Comparison of ENCODE assay signal across 14 cellular contexts in the genomic region with DNA sequence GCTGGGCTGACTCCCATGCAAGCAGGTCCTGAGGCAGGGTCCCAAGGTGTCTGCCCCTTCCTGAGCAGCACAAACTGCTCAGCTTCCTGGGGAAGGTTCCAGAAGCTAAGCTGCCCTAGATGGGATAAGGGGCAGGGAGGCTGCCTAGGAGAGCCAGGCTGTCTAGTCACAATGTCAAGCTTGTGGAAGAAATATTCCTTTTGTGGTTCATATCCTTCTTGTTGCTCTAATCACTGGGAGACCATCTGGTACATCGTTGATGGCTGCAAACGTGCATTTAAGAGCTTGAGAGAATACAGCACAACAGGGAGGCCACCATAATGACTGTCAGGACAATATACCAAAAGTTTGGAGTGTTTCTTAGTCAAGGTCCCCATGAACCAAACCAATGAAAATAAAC.
DNase-seq lines count a peak whose midpoint lies in the region; ATAC-seq and TF ChIP-seq lines count a peak whose summit lies in the region.
"Had no signal": no experiment of that assay in that cellular context is flagged by ENCODE, and none has a peak within 500 bp of the region (broad histone marks: within the 10 kb centered on the region; RNA-seq: fewer than 3 reads in every experiment).

No MANE protein-coding gene starts in this region.

- peaks cover 7% of the 10 kb centered on the region for H3K4me1 Mint-ChIP-seq in dendritic cell treated with granulocyte-macrophage colony-stimulating factor and Interleukin-4, amounts not matched to agents 40 ng/mL and 50 ng/mL, for 4 days (ENCODE audit: low read depth)
- H3K4me1 Mint-ChIP-seq: CD4-positive, CD25-positive, alpha-beta regulatory T cell had no signal

- no peaks in the 10 kb centered on the region for H3K27me3 Mint-ChIP-seq in dendritic cell treated with granulocyte-macrophage colony-stimulating factor and Interleukin-4, amounts not matched to agents 40 ng/mL and 50 ng/mL, for 4 days
- H3K27me3 Mint-ChIP-seq: CD4-positive, CD25-positive, alpha-beta regulatory T cell had no signal

- peaks cover 5% of the 10 kb centered on the region for H3K9me3 Mint-ChIP-seq in dendritic cell treated with granulocyte-macrophage colony-stimulating factor and Interleukin-4, amounts not matched to agents 40 ng/mL and 50 ng/mL, for 4 days

- intact Hi-C loops in dendritic cell treated with granulocyte-macrophage colony-stimulating factor and Interleukin-4, amounts not matched to agents 40 ng/mL and 50 ng/mL, for 4 days (cut with micrococcal nuclease), result no loop called here
- intact Hi-C loops in posterior vena cava (cut with DNase I), result loop anchor here in 1 of 2 donors (10.0 kb wide), 1 partner anchor 66 kb away; the partner anchor contains the start of gene SLC16A1

- H3K27ac Mint-ChIP-seq in dendritic cell treated with granulocyte-macrophage colony-stimulating factor and Interleukin-4, amounts not matched to agents 40 ng/mL and 50 ng/mL, for 4 days, result peak overlapping the region; percentile 17

- no peaks in the 10 kb centered on the region for H3K36me3 Mint-ChIP-seq in dendritic cell treated with granulocyte-macrophage colony-stimulating factor and Interleukin-4, amounts not matched to agents 40 ng/mL and 50 ng/mL, for 4 days (ENCODE audit: low read depth)
- H3K36me3 Mint-ChIP-seq: CD4-positive, CD25-positive, alpha-beta regulatory T cell had no signal

- ATAC-seq in GM19351 (IDR thresholded peaks at IDR 0.05; ENCODE audit: unreplicated experiment) (no peak), omental fat pad (ENCODE audit: low FRiP score) (no peak)
- ATAC-seq: GM12878 had no signal

- no peak for TF ChIP-seq CTCF in omental fat pad (IDR thresholded peaks at IDR 0.05)

- no peak overlapping the region for H3K4me3 Mint-ChIP-seq in dendritic cell treated with granulocyte-macrophage colony-stimulating factor and Interleukin-4, amounts not matched to agents 40 ng/mL and 50 ng/mL, for 4 days
- H3K4me3 Mint-ChIP-seq: CD4-positive, CD25-positive, alpha-beta regulatory T cell; H9 had no signal

- DNase-seq in NCI-H82 (lab: John Stamatoyannopoulos, UW), result peak; percentile 64
- DNase-seq in NCI-H82 treated with DMSO at 0.1 percent for 48 hours (lab: John Stamatoyannopoulos, UW; ENCODE audit: unreplicated experiment), result no peak
- peak; percentile 28 for DNase-seq in DMS 273 treated with DMSO at 0.1 percent for 48 hours (lab: John Stamatoyannopoulos, UW)
- peak; percentile 25 for DNase-seq in OCI-M1 (lab: John Stamatoyannopoulos, UW)
- DNase-seq in posterior vena cava (ENCODE audit: low spot score), result no peak
- DNase-seq in omental fat pad (ENCODE audit: low spot score), result no peak
- DNase-seq: ACHN; CD4-positive, CD25-positive, alpha-beta regulatory T cell; DMS79; GOT3; H9 had no signal

Comparison
In these comparisons a context has a peak if more than half of its experiments do, and no peak if none do; other contexts are left out.
1. DNase-seq: peak in NCI-H82 (single experiment), DMS 273 treated with DMSO at 0.1 percent for 48 hours (single experiment) and OCI-M1 (single experiment); none in NCI-H82 treated with DMSO at 0.1 percent for 48 hours (single experiment), posterior vena cava (single experiment) and omental fat pad (single experiment).